ENCODE assay signal across 16 cellular contexts in the genomic region with DNA sequence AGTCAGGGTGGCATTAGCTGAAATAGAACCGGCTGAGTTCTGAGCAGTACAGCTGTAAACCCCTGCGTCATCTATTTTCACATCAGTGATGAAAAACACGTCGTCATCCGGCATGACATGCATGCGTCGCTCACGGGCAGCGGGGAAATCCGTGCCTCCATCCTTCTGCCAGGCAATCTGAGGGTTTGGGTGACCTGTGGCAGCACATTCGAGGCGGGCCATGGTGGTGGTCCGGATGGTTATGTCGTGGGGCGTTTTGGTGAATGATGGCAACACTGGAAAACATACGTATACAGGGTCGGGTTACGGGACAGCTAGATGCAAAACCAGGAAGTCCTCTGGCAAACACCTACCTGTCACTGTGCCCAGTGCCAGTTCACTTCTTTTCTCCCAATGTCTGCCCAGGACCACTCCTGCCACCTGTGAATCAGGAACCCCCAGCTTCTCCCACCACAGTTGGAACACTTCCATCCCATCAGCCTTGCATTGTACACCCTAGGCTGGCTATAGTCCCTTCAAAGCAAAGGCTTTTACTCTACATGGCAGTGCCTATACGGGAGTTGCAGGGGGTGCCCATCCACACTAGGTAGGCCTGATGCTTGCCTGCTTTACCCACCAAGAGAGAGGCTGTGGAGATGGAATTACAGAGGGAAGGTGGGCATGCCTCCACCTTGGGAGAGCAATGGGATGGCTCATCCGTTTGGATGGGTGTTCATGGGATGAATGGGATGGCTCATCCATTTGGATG.
"Had no signal": no experiment of that assay in that cellular context is flagged by ENCODE, and none has a peak within 500 bp of the region (broad histone marks: within the 10 kb centered on the region; RNA-seq: fewer than 3 reads in every experiment).

No MANE protein-coding gene starts in this region.

- H3K27ac ChIP-seq: esophagus muscularis mucosa, lower lobe of right lung, spleen, testis, upper lobe of right lung had no signal

- H3K4me3 Mint-ChIP-seq: activated naive CD8-positive, alpha-beta T cell treated with anti-CD3 and anti-CD28 coated beads, Interleukin-2, amount 10 ng/mL, durations not matched to agents 7 days and 5 days had no signal

- ATAC-seq: lower lobe of right lung, right cardiac atrium, upper lobe of right lung had no signal

- H3K27ac Mint-ChIP-seq: activated naive CD8-positive, alpha-beta T cell treated with anti-CD3 and anti-CD28 coated beads, Interleukin-2, amount 10 ng/mL, durations not matched to agents 7 days and 5 days had no signal

- H3K4me1 Mint-ChIP-seq: activated naive CD8-positive, alpha-beta T cell treated with anti-CD3 and anti-CD28 coated beads, Interleukin-2, amount 10 ng/mL, durations not matched to agents 7 days and 5 days had no signal

- DNase-seq: activated CD4-positive, alpha-beta T cell treated with anti-CD3 and anti-CD28 coated beads, Interleukin-2, amount 50 U/mL, for 1 hour; activated effector memory CD4-positive, alpha-beta T cell treated with Interleukin-2 at 50 U/mL for 16 hours; activated naive CD8-positive, alpha-beta T cell treated with anti-CD3 and anti-CD28 coated beads, Interleukin-2, amount 10 ng/mL, durations not matched to agents 7 days and 5 days; anterior cingulate cortex; foreskin fibroblast; glutamatergic neuron; lower lobe of right lung; midbrain; spleen; stimulated activated CD4-positive, alpha-beta T cell treated with anti-CD3 and anti-CD28 coated beads, Interleukin-2, amount 100 ng/mL, for 24 hours; stimulated activated naive CD4-positive, alpha-beta T cell treated with Interleukin-2 at 50 U/mL for 16 hours; T-helper 2 cell; testis; upper lobe of right lung had no signal

- H3K27me3 Mint-ChIP-seq: activated naive CD8-positive, alpha-beta T cell treated with anti-CD3 and anti-CD28 coated beads, Interleukin-2, amount 10 ng/mL, durations not matched to agents 7 days and 5 days had no signal
